In the genomic region with DNA sequence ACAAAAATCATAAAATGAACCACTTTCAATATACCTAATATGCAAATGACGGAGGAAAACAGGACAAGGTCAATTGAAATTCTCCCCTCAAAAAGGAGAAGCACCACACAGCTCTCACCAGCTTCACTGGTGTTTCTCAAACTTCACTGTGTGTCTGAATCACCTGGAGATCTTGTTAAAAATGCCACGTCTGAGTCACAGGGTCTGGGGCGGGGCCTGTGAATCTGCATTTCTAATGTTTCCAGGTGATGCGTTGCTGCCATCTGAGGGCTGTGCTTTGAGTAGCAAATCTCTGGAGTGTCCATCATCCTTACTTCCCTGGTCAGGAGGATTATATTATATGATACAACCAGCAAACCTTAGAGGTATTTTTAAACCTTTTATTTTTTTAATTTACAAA, we compare ENCODE assay signal across 9 cellular contexts. TPM values are rescaled to one million over a fixed set of nuclear protein-coding genes. Genes with fewer than 3 reads are reported as not detected.
A peak's percentile ranks its signal among the peaks of the same experiment; 100 is the strongest.
DNase-seq lines count a peak whose midpoint lies in the region; ATAC-seq and TF ChIP-seq lines count a peak whose summit lies in the region.
"Had no signal": no experiment of that assay in that cellular context is flagged by ENCODE, and none has a peak within 500 bp of the region (broad histone marks: within the 10 kb centered on the region; RNA-seq: fewer than 3 reads in every experiment).

No MANE protein-coding gene starts in this region.

- no peak overlapping the region for H3K27ac Mint-ChIP-seq in activated CD4-positive, alpha-beta T cell treated with anti-CD3 and anti-CD28 coated beads for 36 hours
- no peak overlapping the region for H3K27ac Mint-ChIP-seq in stimulated activated effector memory CD8-positive, alpha-beta T cell treated with anti-CD3 and anti-CD28 coated beads, Interleukin-12 subunit alpha, Interleukin-12 subunit beta, amount 100 ng/mL, for 72 hours

- ATAC-seq in activated CD4-positive, alpha-beta T cell treated with anti-CD3 and anti-CD28 coated beads for 36 hours = peak; percentile 87
- peak; percentile 66 for ATAC-seq in stimulated activated effector memory CD8-positive, alpha-beta T cell treated with anti-CD3 and anti-CD28 coated beads, Interleukin-12 subunit alpha, Interleukin-12 subunit beta, amount 100 ng/mL, for 72 hours
- no peak for ATAC-seq in HG02763 (IDR thresholded peaks at IDR 0.05; ENCODE audit: unreplicated experiment)

- H3K27me3 Mint-ChIP-seq in activated CD4-positive, alpha-beta T cell treated with anti-CD3 and anti-CD28 coated beads for 36 hours = no peaks in the 10 kb centered on the region

- peak; percentile 83 for DNase-seq in activated CD4-positive, alpha-beta T cell treated with anti-CD3 and anti-CD28 coated beads for 36 hours
- no peak for DNase-seq in activated CD4-positive, alpha-beta T cell treated with anti-CD3 and anti-CD28 coated beads, Interleukin-2, amount 50 U/mL, for 1 hour
- peak; percentile 42 for DNase-seq in SW480 (ENCODE audit: low spot score)
- peak; percentile 46 to 75 for DNase-seq in erythroblast (lab: John Stamatoyannopoulos, UW)
- no peak for DNase-seq in stimulated activated effector memory CD8-positive, alpha-beta T cell treated with anti-CD3 and anti-CD28 coated beads, Interleukin-12 subunit alpha, Interleukin-12 subunit beta, amount 100 ng/mL, for 72 hours (ENCODE audit: low spot score in 2 of 2)
- no peak for DNase-seq in putamen (ENCODE audit: low spot score)
- DNase-seq in GF-D8 (lab: John Stamatoyannopoulos, UW) = no peak
- DNase-seq: NCI-H1105 treated with DMSO at 0.1 percent for 48 hours had no signal

- no peak overlapping the region for H3K4me3 Mint-ChIP-seq in activated CD4-positive, alpha-beta T cell treated with anti-CD3 and anti-CD28 coated beads for 36 hours
- H3K4me3 Mint-ChIP-seq in stimulated activated effector memory CD8-positive, alpha-beta T cell treated with anti-CD3 and anti-CD28 coated beads, Interleukin-12 subunit alpha, Interleukin-12 subunit beta, amount 100 ng/mL, for 72 hours = no peak overlapping the region

- intact Hi-C loops in activated CD4-positive, alpha-beta T cell treated with anti-CD3 and anti-CD28 coated beads for 36 hours (cut with DNase I, micrococcal nuclease) = loop anchor here (1.0 to 10.0 kb wide), 3 partner anchors 153 to 584 kb away; no protein-coding TSS in a partner anchor

- no peak for TF ChIP-seq POLR2A in erythroblast (IDR thresholded peaks at IDR 0.05; ENCODE audit: low read length)

- H3K4me1 Mint-ChIP-seq in activated CD4-positive, alpha-beta T cell treated with anti-CD3 and anti-CD28 coated beads for 36 hours = peaks cover 3% of the 10 kb centered on the region
- no peaks in the 10 kb centered on the region for H3K4me1 Mint-ChIP-seq in stimulated activated effector memory CD8-positive, alpha-beta T cell treated with anti-CD3 and anti-CD28 coated beads, Interleukin-12 subunit alpha, Interleukin-12 subunit beta, amount 100 ng/mL, for 72 hours

- POLR2A ChIA-PET in activated CD4-positive, alpha-beta T cell treated with anti-CD3 and anti-CD28 coated beads for 36 hours (lab: Charles Lee) = no interaction called here

- H3K9me3 Mint-ChIP-seq in activated CD4-positive, alpha-beta T cell treated with anti-CD3 and anti-CD28 coated beads for 36 hours (ENCODE audit: low read depth) = no peaks in the 10 kb centered on the region
- no peaks in the 10 kb centered on the region for H3K9me3 Mint-ChIP-seq in stimulated activated effector memory CD8-positive, alpha-beta T cell treated with anti-CD3 and anti-CD28 coated beads, Interleukin-12 subunit alpha, Interleukin-12 subunit beta, amount 100 ng/mL, for 72 hours

- no peaks in the 10 kb centered on the region for H3K36me3 Mint-ChIP-seq in activated CD4-positive, alpha-beta T cell treated with anti-CD3 and anti-CD28 coated beads for 36 hours (ENCODE audit: low read depth)
- no peaks in the 10 kb centered on the region for H3K36me3 Mint-ChIP-seq in stimulated activated effector memory CD8-positive, alpha-beta T cell treated with anti-CD3 and anti-CD28 coated beads, Interleukin-12 subunit alpha, Interleukin-12 subunit beta, amount 100 ng/mL, for 72 hours

- CTCF ChIA-PET in activated CD4-positive, alpha-beta T cell treated with anti-CD3 and anti-CD28 coated beads for 36 hours (lab: Charles Lee) = interaction anchor here (0.7 to 1.3 kb wide), 9 partner anchors 21 to 1327 kb away, joined by 3 to 4 read pairs (median 3); no protein-coding TSS in a partner anchor

RNA-seq across cellular contexts. Expression of a gene that starts 9.0 kb away (rescaled TPM):
- not detected for total RNA-seq in activated CD4-positive, alpha-beta T cell treated with anti-CD3 and anti-CD28 coated beads for 36 hours

RNA-seq across cellular contexts. Expression of a gene that starts 35.8 kb away (rescaled TPM):
- 10 to 100 TPM; 24.3 to 28.8 TPM for total RNA-seq in activated CD4-positive, alpha-beta T cell treated with anti-CD3 and anti-CD28 coated beads for 36 hours

RNA-seq across cellular contexts. Expression of a gene that starts 36.1 kb away (rescaled TPM):
- 1 to 10 TPM; 4.0 to 8.0 TPM for total RNA-seq in activated CD4-positive, alpha-beta T cell treated with anti-CD3 and anti-CD28 coated beads for 36 hours

RNA-seq across cellular contexts. Expression of a gene that starts 48.8 kb away (rescaled TPM):
- total RNA-seq in activated CD4-positive, alpha-beta T cell treated with anti-CD3 and anti-CD28 coated beads for 36 hours = 1,000 to 10,000 TPM; 1,224 to 1,435 TPM

RNA-seq across cellular contexts. Expression of a gene that starts 53.8 kb away (rescaled TPM):
- under 1 TPM; 0.19 to 0.48 TPM for total RNA-seq in activated CD4-positive, alpha-beta T cell treated with anti-CD3 and anti-CD28 coated beads for 36 hours

Comparison
In these comparisons a context has a peak if more than half of its experiments do, and no peak if none do; other contexts are left out.
1. DNase-seq: peak in activated CD4-positive, alpha-beta T cell treated with anti-CD3 and anti-CD28 coated beads for 36 hours (single experiment), SW480 (single experiment) and erythroblast (2 of 2); none in activated CD4-positive, alpha-beta T cell treated with anti-CD3 and anti-CD28 coated beads, Interleukin-2, amount 50 U/mL, for 1 hour (single experiment), stimulated activated effector memory CD8-positive, alpha-beta T cell treated with anti-CD3 and anti-CD28 coated beads, Interleukin-12 subunit alpha, Interleukin-12 subunit beta, amount 100 ng/mL, for 72 hours (0 of 2), putamen (single experiment) and GF-D8 (single experiment).